In genomic region chr10:30062090-30062489, GRCh38 we compare ENCODE assay signal across 16 cellular contexts. TPM values are rescaled to one million over a fixed set of nuclear protein-coding genes. Genes with fewer than 3 reads are reported as not detected.
DNase-seq lines count a peak whose midpoint lies in the region; TF ChIP-seq lines count a peak whose summit lies in the region.
"Had no signal": no experiment of that assay in that cellular context is flagged by ENCODE, and none has a peak within 500 bp of the region (broad histone marks: within the 10 kb centered on the region; RNA-seq: fewer than 3 reads in every experiment).

No MANE protein-coding gene starts in this region.

- no peaks in the 10 kb centered on the region for H3K27me3 Mint-ChIP-seq in chondrocyte (ENCODE audit: low read depth)

- no peak overlapping the region for H3K4me3 ChIP-seq in NB4 (ENCODE audit: low read depth, low read length)

- H3K27ac Mint-ChIP-seq in chondrocyte (ENCODE audit: unreplicated experiment): peak overlapping the region; percentile 75
- H3K27ac Mint-ChIP-seq: activated CD8-positive, alpha-beta T cell treated with anti-CD3 and anti-CD28 coated beads, Interleukin-2, amount 10 ng/mL, durations not matched to agents 7 days and 5 days; brain; CD8-positive, alpha-beta memory T cell; effector memory CD8-positive, alpha-beta T cell; progenitor cell of endocrine pancreas had no signal

- H3K4me1 Mint-ChIP-seq in chondrocyte (ENCODE audit: low read depth): peaks cover 49% of the 10 kb centered on the region

- TF ChIP-seq CTCF in NB4 (IDR thresholded peaks at IDR 0.05; ENCODE audit: low read depth, low read length) (no peak), chondrocyte (IDR thresholded peaks at IDR 0.05) (no peak)

- H3K9me3 Mint-ChIP-seq in chondrocyte (ENCODE audit: low read depth): no peaks in the 10 kb centered on the region
- H3K9me3 Mint-ChIP-seq: CD8-positive, alpha-beta memory T cell; effector memory CD8-positive, alpha-beta T cell had no signal

- H3K36me3 Mint-ChIP-seq in chondrocyte (ENCODE audit: low read depth): no peaks in the 10 kb centered on the region
- H3K36me3 Mint-ChIP-seq: brain; CD8-positive, alpha-beta memory T cell had no signal

- DNase-seq in Daoy (ENCODE audit: low read depth) (peak; percentile 56), NB4 (ENCODE audit: low read depth) (peak; percentile 12), chondrocyte (ENCODE audit: low spot score) (no peak), non-pigmented ciliary epithelial cell (ENCODE audit: low read depth) (peak; percentile 85), NCI-H774 (lab: John Stamatoyannopoulos, UW) (no peak), NCI-H1694 (lab: John Stamatoyannopoulos, UW) (no peak), foreskin melanocyte (no peak)
- DNase-seq in effector CD4-positive, alpha-beta T cell: no peak
- DNase-seq: activated CD8-positive, alpha-beta T cell treated with anti-CD3 and anti-CD28 coated beads, Interleukin-2, amount 10 ng/mL, durations not matched to agents 7 days and 5 days; activated effector memory CD4-positive, alpha-beta T cell treated with Interleukin-2 at 50 U/mL for 16 hours; CD8-positive, alpha-beta memory T cell; effector memory CD8-positive, alpha-beta T cell; kidney; NCI-H2171 had no signal

- TF ChIP-seq POLR2A in NB4 (IDR thresholded peaks at IDR 0.05; ENCODE audit: extremely low read depth, insufficient read length): no peak

- no peak overlapping the region for H3K4me3 Mint-ChIP-seq in chondrocyte (ENCODE audit: unreplicated experiment)
- H3K4me3 Mint-ChIP-seq: activated CD8-positive, alpha-beta T cell treated with anti-CD3 and anti-CD28 coated beads, Interleukin-2, amount 10 ng/mL, durations not matched to agents 7 days and 5 days; brain; CD8-positive, alpha-beta memory T cell; effector memory CD8-positive, alpha-beta T cell had no signal

RNA-seq across cellular contexts. Expression of gene JCAD, which starts 2.7 kb away (rescaled TPM):
- total RNA-seq in Daoy (2014; rRNA removed; shearing (Covaris generic)): 4.5 and 5.2 TPM in 2 replicates
- total RNA-seq in chondrocyte: 18.3 to 23.9 TPM (median 19.4 TPM) in 3 replicates

Comparison
In these comparisons a context has a peak if more than half of its experiments do, and no peak if none do; other contexts are left out.
1. DNase-seq: peak in Daoy (single experiment), NB4 (single experiment) and non-pigmented ciliary epithelial cell (single experiment); none in chondrocyte (single experiment), NCI-H774 (single experiment), NCI-H1694 (single experiment), foreskin melanocyte (single experiment) and effector CD4-positive, alpha-beta T cell (single experiment).